Comparison of ENCODE assay signal across 1 cellular context in the genomic region with DNA sequence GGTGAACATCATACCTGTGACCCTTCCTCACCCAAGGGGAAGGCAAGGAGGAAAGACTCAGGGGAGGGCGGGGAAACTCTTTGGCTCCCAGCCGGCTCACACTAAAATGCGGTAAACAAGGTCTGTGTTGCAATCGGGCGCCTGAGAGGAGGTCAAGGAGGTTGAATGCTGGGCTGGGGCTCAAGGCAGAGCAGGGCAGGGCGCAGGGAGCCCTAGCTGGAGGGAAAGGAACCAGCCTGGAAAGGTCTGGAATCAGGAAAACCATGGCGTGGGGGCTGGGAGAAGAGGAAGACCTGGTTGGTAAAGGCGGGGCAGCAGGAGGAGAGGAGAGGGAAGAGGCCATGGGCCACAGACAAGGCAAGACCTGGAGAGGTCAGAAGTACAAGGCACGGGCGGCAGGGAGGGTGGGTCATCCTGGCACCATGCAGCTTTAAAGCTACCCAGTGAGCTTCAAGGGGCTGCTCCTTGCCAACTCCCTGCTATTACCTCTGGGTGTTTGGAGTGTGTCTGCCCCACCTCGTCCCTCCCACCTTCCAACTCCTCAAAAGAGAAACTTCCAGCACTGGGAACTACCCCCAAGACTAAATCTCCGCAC.
TF ChIP-seq lines count a peak whose summit lies in the region.

No MANE protein-coding gene starts in this region.

TF ChIP-seq in HepG2, 621 proteins besides CTCF, POLR2A, EP300 and RAD21 (continued from another document and continues in another):
- TF ChIP-seq ZBTB40 (IDR thresholded peaks at IDR 0.05) = no peak
- TF ChIP-seq ZBTB40 (CRISPR knock-in tag; IDR thresholded peaks at IDR 0.05) = no peak
- TF ChIP-seq ZNF407 (CRISPR knock-in tag; IDR thresholded peaks at IDR 0.05; ENCODE audit: not compliant biosample characterization) = no peak
- TF ChIP-seq NR2F1 (CRISPR knock-in tag; IDR thresholded peaks at IDR 0.05) = peak; percentile 76 to 96
- TF ChIP-seq MLLT10 (CRISPR knock-in tag; IDR thresholded peaks at IDR 0.05) = no peak
- no peak for TF ChIP-seq ZNF546 (CRISPR knock-in tag; conservative IDR thresholded peaks at IDR 0.05)
- TF ChIP-seq KAT2B (IDR thresholded peaks at IDR 0.05; ENCODE audit: borderline replicate concordance, low read depth, low read length) = no peak
- TF ChIP-seq ZSCAN20 (CRISPR knock-in tag; IDR thresholded peaks at IDR 0.05; ENCODE audit: borderline replicate concordance) = no peak
- TF ChIP-seq RBAK (CRISPR knock-in tag; IDR thresholded peaks at IDR 0.05) = no peak
- TF ChIP-seq, protein P1, sequence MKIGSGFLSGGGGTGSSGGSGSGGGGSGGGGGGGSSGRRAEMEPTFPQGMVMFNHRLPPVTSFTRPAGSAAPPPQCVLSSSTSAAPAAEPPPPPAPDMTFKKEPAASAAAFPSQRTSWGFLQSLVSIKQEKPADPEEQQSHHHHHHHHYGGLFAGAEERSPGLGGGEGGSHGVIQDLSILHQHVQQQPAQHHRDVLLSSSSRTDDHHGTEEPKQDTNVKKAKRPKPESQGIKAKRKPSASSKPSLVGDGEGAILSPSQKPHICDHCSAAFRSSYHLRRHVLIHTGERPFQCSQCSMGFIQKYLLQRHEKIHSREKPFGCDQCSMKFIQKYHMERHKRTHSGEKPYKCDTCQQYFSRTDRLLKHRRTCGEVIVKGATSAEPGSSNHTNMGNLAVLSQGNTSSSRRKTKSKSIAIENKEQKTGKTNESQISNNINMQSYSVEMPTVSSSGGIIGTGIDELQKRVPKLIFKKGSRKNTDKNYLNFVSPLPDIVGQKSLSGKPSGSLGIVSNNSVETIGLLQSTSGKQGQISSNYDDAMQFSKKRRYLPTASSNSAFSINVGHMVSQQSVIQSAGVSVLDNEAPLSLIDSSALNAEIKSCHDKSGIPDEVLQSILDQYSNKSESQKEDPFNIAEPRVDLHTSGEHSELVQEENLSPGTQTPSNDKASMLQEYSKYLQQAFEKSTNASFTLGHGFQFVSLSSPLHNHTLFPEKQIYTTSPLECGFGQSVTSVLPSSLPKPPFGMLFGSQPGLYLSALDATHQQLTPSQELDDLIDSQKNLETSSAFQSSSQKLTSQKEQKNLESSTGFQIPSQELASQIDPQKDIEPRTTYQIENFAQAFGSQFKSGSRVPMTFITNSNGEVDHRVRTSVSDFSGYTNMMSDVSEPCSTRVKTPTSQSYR (CRISPR knock-in tag; IDR thresholded peaks at IDR 0.05; ENCODE audit: borderline replicate concordance) = peak; percentile 67; the same call in 1 of the 2 replicates
- TF ChIP-seq MAFF (IDR thresholded peaks at IDR 0.05; ENCODE audit: low read depth, low read length) = no peak
- TF ChIP-seq, protein P2, sequence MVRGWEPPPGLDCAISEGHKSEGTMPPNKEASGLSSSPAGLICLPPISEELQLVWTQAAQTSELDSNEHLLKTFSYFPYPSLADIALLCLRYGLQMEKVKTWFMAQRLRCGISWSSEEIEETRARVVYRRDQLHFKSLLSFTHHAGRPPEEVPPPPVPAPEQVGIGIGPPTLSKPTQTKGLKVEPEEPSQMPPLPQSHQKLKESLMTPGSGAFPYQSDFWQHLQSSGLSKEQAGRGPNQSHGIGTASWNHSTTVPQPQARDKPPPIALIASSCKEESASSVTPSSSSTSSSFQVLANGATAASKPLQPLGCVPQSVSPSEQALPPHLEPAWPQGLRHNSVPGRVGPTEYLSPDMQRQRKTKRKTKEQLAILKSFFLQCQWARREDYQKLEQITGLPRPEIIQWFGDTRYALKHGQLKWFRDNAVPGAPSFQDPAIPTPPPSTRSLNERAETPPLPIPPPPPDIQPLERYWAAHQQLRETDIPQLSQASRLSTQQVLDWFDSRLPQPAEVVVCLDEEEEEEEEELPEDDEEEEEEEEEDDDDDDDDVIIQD (CRISPR knock-in tag; IDR thresholded peaks at IDR 0.05; ENCODE audit: low read depth) = no peak
- peak; percentile 80 for TF ChIP-seq ZNF687 (CRISPR knock-in tag; IDR thresholded peaks at IDR 0.05)
- TF ChIP-seq ZNF326 (CRISPR knock-in tag; IDR thresholded peaks at IDR 0.05; ENCODE audit: borderline replicate concordance) = no peak
- TF ChIP-seq GZF1 (CRISPR knock-in tag; IDR thresholded peaks at IDR 0.05) = no peak
- no peak for TF ChIP-seq ZNF256 (CRISPR knock-in tag; conservative IDR thresholded peaks at IDR 0.05)
- TF ChIP-seq MIER2 (CRISPR knock-in tag; IDR thresholded peaks at IDR 0.05) = no peak
- no peak for TF ChIP-seq MTF1 (CRISPR knock-in tag; IDR thresholded peaks at IDR 0.05)
- peak; percentile 86; the same call in 1 of the 2 replicates for TF ChIP-seq ZNF691 (CRISPR knock-in tag; IDR thresholded peaks at IDR 0.05; ENCODE audit: borderline replicate concordance, low read depth)
- no peak for TF ChIP-seq ZSCAN31 (CRISPR knock-in tag; IDR thresholded peaks at IDR 0.05; ENCODE audit: low read depth)
- no peak; the same call in 1 of the 2 replicates for TF ChIP-seq ZNF563 (CRISPR knock-in tag; IDR thresholded peaks at IDR 0.05)
